In the genomic region with DNA sequence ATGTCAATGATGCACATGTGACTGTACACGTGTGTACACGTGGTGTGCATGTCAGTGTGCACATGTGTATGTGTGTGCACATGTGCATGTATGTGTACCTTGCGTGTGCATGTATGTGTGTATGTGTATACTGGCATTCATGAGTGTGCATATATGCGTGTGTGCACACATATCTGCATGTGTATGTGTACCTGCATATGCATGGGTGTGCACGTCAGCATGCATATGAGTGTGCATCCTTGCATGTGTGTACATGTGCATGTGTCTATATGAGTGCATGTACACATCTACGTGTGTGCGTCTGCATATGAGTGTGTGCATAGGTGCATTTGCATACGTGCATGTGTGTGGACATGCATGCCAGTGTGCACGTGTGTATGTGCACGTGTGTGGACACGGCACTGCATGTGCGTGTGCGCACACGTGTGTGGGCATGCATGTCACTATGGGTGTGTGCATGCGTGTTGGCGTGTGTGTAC, we compare ENCODE assay signal across 17 cellular contexts. TPM values are rescaled to one million over a fixed set of nuclear protein-coding genes. Genes with fewer than 3 reads are reported as not detected.
A peak's percentile ranks its signal among the peaks of the same experiment; 100 is the strongest.
DNase-seq lines count a peak whose midpoint lies in the region; ATAC-seq, FAIRE-seq and TF ChIP-seq lines count a peak whose summit lies in the region.
"Had no signal": no experiment of that assay in that cellular context is flagged by ENCODE, and none has a peak within 500 bp of the region (broad histone marks: within the 10 kb centered on the region; RNA-seq: fewer than 3 reads in every experiment).

No MANE protein-coding gene starts in this region.

- no peak for ATAC-seq in SK-N-SH treated with all-trans-retinoic acid at 6 μM for 48 hours
- ATAC-seq in memory B cell (ENCODE audit: low read depth), result no peak
- ATAC-seq in thoracic aorta (ENCODE audit: insufficient number of reproducible peaks, low FRiP score, low read depth), result no peak

- H3K4me1 Mint-ChIP-seq in memory B cell, result peaks cover 6% of the 10 kb centered on the region
- H3K4me1 Mint-ChIP-seq: CD8-positive, alpha-beta memory T cell; central memory CD8-positive, alpha-beta T cell had no signal

- no peak for TF ChIP-seq RAD21 in SK-N-SH (IDR thresholded peaks at IDR 0.05; ENCODE audit: low read length)

- peaks cover 10% of the 10 kb centered on the region for H3K36me3 Mint-ChIP-seq in memory B cell
- H3K36me3 Mint-ChIP-seq: activated naive CD8-positive, alpha-beta T cell; CD8-positive, alpha-beta memory T cell had no signal

- peak overlapping the region; percentile 31 for H3K27ac Mint-ChIP-seq in memory B cell
- H3K27ac Mint-ChIP-seq: activated naive CD8-positive, alpha-beta T cell; CD8-positive, alpha-beta memory T cell; T-helper 1 cell treated with Interleukin-12 subunit alpha and Interleukin-12 subunit beta and Interleukin-4 antibody, amounts not matched to agents 30 μg/mL and 1 μg/mL, for 36 hours had no signal

- H3K9ac ChIP-seq in SK-N-SH, result no peak overlapping the region

- TF ChIP-seq CTCF in SK-N-SH (IDR thresholded peaks at IDR 0.05), result no peak
- no peak for TF ChIP-seq CTCF in bronchial epithelial cell (IDR thresholded peaks at IDR 0.05; ENCODE audit: insufficient read depth, low read length, severe bottlenecking)
- TF ChIP-seq CTCF in thoracic aorta (IDR thresholded peaks at IDR 0.05), result no peak

- WGBS in SK-N-SH (ENCODE audit: low lambda C conversion rate), result 89% methylated on average over 16 of the region's 16 CpGs

- H3K9me3 Mint-ChIP-seq in memory B cell, result no peaks in the 10 kb centered on the region
- H3K9me3 Mint-ChIP-seq: CD8-positive, alpha-beta memory T cell; central memory CD8-positive, alpha-beta T cell; T-helper 1 cell treated with Interleukin-12 subunit alpha and Interleukin-12 subunit beta and Interleukin-4 antibody, amounts not matched to agents 30 μg/mL and 1 μg/mL, for 36 hours had no signal

- H3K9me2 ChIP-seq in SK-N-SH, result no peaks in the 10 kb centered on the region

- DNase-seq in SK-N-SH (no peak), bronchial epithelial cell (ENCODE audit: low read depth) (no peak), memory B cell (ENCODE audit: low spot score in 2 of 2) (no peak), thoracic aorta (ENCODE audit: low spot score) (no peak), NCI-H187 treated with DMSO at 0.1 percent for 48 hours (lab: John Stamatoyannopoulos, UW) (no peak), OCI-M1 (lab: John Stamatoyannopoulos, UW) (no peak)
- no peak for DNase-seq in effector CD4-positive, alpha-beta T cell
- DNase-seq: activated CD4-positive, CD25-positive, alpha-beta regulatory T cell treated with anti-CD3 and anti-CD28 coated beads, Interleukin-2, amount 50 U/mL, for 72 hours; activated CD8-positive, alpha-beta memory T cell treated with anti-CD3 and anti-CD28 coated beads, Interleukin-2, amount 50 U/mL, for 48 hours; CD8-positive, alpha-beta memory T cell; NCI-H1694; NCI-H526 had no signal

- no peak for TF ChIP-seq EP300 in SK-N-SH (IDR thresholded peaks at IDR 0.05; ENCODE audit: borderline replicate concordance in 1 of 2, low read depth in 1 of 2, low read length in 1 of 2)

- no peak overlapping the region for H2AFZ ChIP-seq in SK-N-SH (ENCODE audit: low read depth)

- H3K9me3 ChIP-seq in SK-N-SH (no peaks in the 10 kb centered on the region), thoracic aorta (no peaks in the 10 kb centered on the region)

- peak; percentile 99 for FAIRE-seq in bronchial epithelial cell (lab: Jason Lieb, UNC)

- H3K27me3 ChIP-seq in SK-N-SH (ENCODE audit: insufficient read depth) (no peaks in the 10 kb centered on the region), bronchial epithelial cell (ENCODE audit: control insufficient read depth, insufficient read depth, low read length) (no peaks in the 10 kb centered on the region), thoracic aorta (replicated peaks; ENCODE audit: insufficient read depth) (no peaks in the 10 kb centered on the region)

- peak overlapping the region; percentile 60; the same call in 1 of the 2 replicates for H3K4me2 ChIP-seq in SK-N-SH

- POLR2A ChIA-PET in SK-N-SH (lab: Yijun Ruan, JAX), result no interaction called here

- H3K27me3 Mint-ChIP-seq in memory B cell, result no peaks in the 10 kb centered on the region
- H3K27me3 Mint-ChIP-seq: activated naive CD8-positive, alpha-beta T cell; central memory CD8-positive, alpha-beta T cell had no signal

- H3K4me3 Mint-ChIP-seq in memory B cell, result no peak overlapping the region
- H3K4me3 Mint-ChIP-seq: activated naive CD8-positive, alpha-beta T cell; CD8-positive, alpha-beta memory T cell; central memory CD8-positive, alpha-beta T cell; T-helper 1 cell treated with Interleukin-12 subunit alpha and Interleukin-12 subunit beta and Interleukin-4 antibody, amounts not matched to agents 30 μg/mL and 1 μg/mL, for 36 hours had no signal

- CTCF ChIA-PET in SK-N-SH (lab: Yijun Ruan, JAX), result no interaction called here

- H3K4me1 ChIP-seq in SK-N-SH (ENCODE audit: control insufficient read depth in 1 of 2, insufficient read depth in 2 of 2, low read depth in 1 of 2, low read length in 1 of 2), result no peaks in the 10 kb centered on the region; a peak in 2 of 4 replicates
- peaks cover 12 to 28% of the 10 kb centered on the region in 2 donors for H3K4me1 ChIP-seq in thoracic aorta (ENCODE audit: control insufficient read depth in 1 of 2, low read depth in 2 of 2)

- H4K20me1 ChIP-seq in SK-N-SH (ENCODE audit: insufficient read depth), result no peaks in the 10 kb centered on the region

- H3K27ac ChIP-seq in SK-N-SH (ENCODE audit: low read depth in 2 of 2, low read length in 1 of 2) (no peak overlapping the region), thoracic aorta (peak overlapping the region; percentile 83 to 87)
- H3K27ac ChIP-seq: 22Rv1 had no signal

- no peaks in the 10 kb centered on the region for H3K79me2 ChIP-seq in SK-N-SH (ENCODE audit: insufficient read depth)

- H3K36me3 ChIP-seq in SK-N-SH (replicated peaks in 1 of 2; ENCODE audit: control insufficient read depth in 1 of 2, insufficient read depth in 2 of 2, low read length in 1 of 2) (no peaks in the 10 kb centered on the region), bronchial epithelial cell (ENCODE audit: control insufficient read depth, insufficient read depth, low read length) (no peaks in the 10 kb centered on the region), thoracic aorta (no peaks in the 10 kb centered on the region)

- H3K4me3 ChIP-seq in SK-N-SH (ENCODE audit: low read depth in 2 of 2, low read length in 1 of 2), result no peak overlapping the region
- no peak overlapping the region for H3K4me3 ChIP-seq in bronchial epithelial cell (ENCODE audit: low read depth, low read length)
- H3K4me3 ChIP-seq in thoracic aorta, result peak overlapping the region; percentile 56

- H3F3A ChIP-seq in SK-N-SH (replicated peaks; ENCODE audit: insufficient read depth), result peaks cover 30% of the 10 kb centered on the region

TF ChIP-seq in SK-N-SH, 30 proteins besides CTCF, POLR2A, EP300 and RAD21 (continues in another document):
- TF ChIP-seq RCOR1 (IDR thresholded peaks at IDR 0.05; ENCODE audit: low read length), result no peak

TF ChIP-seq in SK-N-SH treated with all-trans-retinoic acid at 6 μM for 48 hours, 23 proteins besides CTCF, POLR2A, EP300 and RAD21:
- TF ChIP-seq ZNF70 (CRISPR knock-in tag; IDR thresholded peaks at IDR 0.05) (no peak), TOX (CRISPR knock-in tag; IDR thresholded peaks at IDR 0.05; ENCODE audit: borderline replicate concordance) (no peak), TCF4 (CRISPR knock-in tag; IDR thresholded peaks at IDR 0.05; ENCODE audit: borderline replicate concordance) (no peak)

RNA-seq across cellular contexts. Expression of a gene that starts 48.5 kb away (rescaled TPM):
- 54.0 and 67.6 TPM in 2 replicates for polyA plus RNA-seq in SK-N-SH (2012; rRNA removed)
- polyA plus RNA-seq in SK-N-SH (2012; cell fraction: cytosol; rRNA removed), result 29.6 and 31.6 TPM in 2 replicates
- 134 and 135 TPM in 2 replicates for polyA plus RNA-seq in SK-N-SH (2012; cell fraction: nucleus; rRNA removed)
- total RNA-seq in bronchial epithelial cell (25.8 and 26.1 TPM in 2 replicates), thoracic aorta (100 to 1,000 TPM; 430 to 498 TPM)

Comparison
In these comparisons a context has a peak if more than half of its experiments do, and no peak if none do; other contexts are left out.
1. H3K27ac ChIP-seq: peak in thoracic aorta (2 of 2); none in SK-N-SH (0 of 2).
2. RNA of a gene that starts 48.5 kb away (total RNA-seq): 430 to 498 TPM in thoracic aorta; 25.8 to 26.1 TPM in bronchial epithelial cell; every median in the first group is over 10 times any median in the second.